ENCODE assay signal across 29 cellular contexts in genomic region chr4:66565796-66566195, GRCh38.
DNase-seq lines count a peak whose midpoint lies in the region; ATAC-seq, FAIRE-seq and TF ChIP-seq lines count a peak whose summit lies in the region.
"Had no signal": no experiment of that assay in that cellular context is flagged by ENCODE, and none has a peak within 500 bp of the region (broad histone marks: within the 10 kb centered on the region; RNA-seq: fewer than 3 reads in every experiment).

No MANE protein-coding gene starts in this region.

- no peak overlapping the region for H3K27ac Mint-ChIP-seq in activated naive CD8-positive, alpha-beta T cell treated with anti-CD3 and anti-CD28 coated beads, Interleukin-2, amount 50 U/mL, for 24 hours
- H3K27ac Mint-ChIP-seq: activated naive CD4-positive, alpha-beta T cell treated with anti-CD3 and anti-CD28 coated beads, Interleukin-2, amount 50 U/mL, for 24 hours; activated T-helper 1 cell treated with anti-CD3 and anti-CD28 coated beads, Interleukin-12 subunit alpha, Interleukin-12 subunit beta, Interleukin-2, Interleukin-4 antibody, amounts not matched to agents 30 ng/mL and 10 ng/mL and 1 ng/mL, durations not matched to agents 14 hours and 24 hours and 36 hours; CD4-positive, alpha-beta T cell had no signal

- TF ChIP-seq RAD21 in A549 (conservative IDR thresholded peaks at IDR 0.05 in 1 of 2, IDR thresholded peaks at IDR 0.05 in 1 of 2), result no peak

- no peak for TF ChIP-seq POLR2A in A549 (IDR thresholded peaks at IDR 0.05; ENCODE audit: low read length)

- H3K36me3 Mint-ChIP-seq in activated naive CD8-positive, alpha-beta T cell treated with anti-CD3 and anti-CD28 coated beads, Interleukin-2, amount 50 U/mL, for 24 hours (ENCODE audit: low read depth), result no peaks in the 10 kb centered on the region
- H3K36me3 Mint-ChIP-seq: activated naive CD4-positive, alpha-beta T cell treated with anti-CD3 and anti-CD28 coated beads, Interleukin-2, amount 50 U/mL, for 24 hours had no signal

- no peaks in the 10 kb centered on the region for H3K79me2 ChIP-seq in Loucy (ENCODE audit: insufficient read depth, low read length)
- no peaks in the 10 kb centered on the region for H3K79me2 ChIP-seq in hepatocyte

- H3K4me1 Mint-ChIP-seq in activated naive CD8-positive, alpha-beta T cell treated with anti-CD3 and anti-CD28 coated beads, Interleukin-2, amount 50 U/mL, for 24 hours, result no peaks in the 10 kb centered on the region
- H3K4me1 Mint-ChIP-seq: activated naive CD4-positive, alpha-beta T cell treated with anti-CD3 and anti-CD28 coated beads, Interleukin-2, amount 50 U/mL, for 24 hours had no signal

- ATAC-seq in A549, result peak in 1 of 2 experiments; percentile 19; a peak in 1 of 6 replicates
- ATAC-seq in activated naive CD8-positive, alpha-beta T cell treated with anti-CD3 and anti-CD28 coated beads, Interleukin-2, amount 50 U/mL, for 24 hours, result no peak
- ATAC-seq: gastroesophageal sphincter, upper lobe of right lung had no signal

- POLR2A ChIA-PET in A549 (lab: Yijun Ruan, JAX), result interaction anchor here (1.4 to 1.8 kb wide), 3 partner anchors 9 to 896 kb away, joined by 4 to 26 read pairs (median 8); partner anchors contain the start of gene EPHA5

- H3K9me3 ChIP-seq in A549 (no peaks in the 10 kb centered on the region), Loucy (ENCODE audit: insufficient read depth, low read depth, low read length) (no peaks in the 10 kb centered on the region), hepatocyte (ENCODE audit: low read depth) (no peaks in the 10 kb centered on the region)
- H3K9me3 ChIP-seq: ascending aorta, gastroesophageal sphincter, upper lobe of right lung had no signal

- H3K4me1 ChIP-seq in A549, result peaks cover 29% of the 10 kb centered on the region
- H3K4me1 ChIP-seq in Loucy (ENCODE audit: insufficient read depth, low read length, poor library complexity, severe bottlenecking), result peaks cover 5% of the 10 kb centered on the region
- peaks cover 5% of the 10 kb centered on the region for H3K4me1 ChIP-seq in hepatocyte (ENCODE audit: insufficient read depth)
- H3K4me1 ChIP-seq: gastroesophageal sphincter, upper lobe of right lung had no signal

- H3K27me3 ChIP-seq in Loucy (ENCODE audit: insufficient read depth, low read length, poor library complexity, severe bottlenecking), result no peaks in the 10 kb centered on the region
- no peaks in the 10 kb centered on the region for H3K27me3 ChIP-seq in hepatocyte
- H3K27me3 ChIP-seq: ascending aorta, gastroesophageal sphincter, upper lobe of right lung had no signal

- intact Hi-C loops in head of caudate nucleus (cut with DNase I), result no loop called here
- intact Hi-C loops in posterior vena cava (cut with DNase I), result no loop called here

- H4K20me1 ChIP-seq in Loucy (ENCODE audit: insufficient read depth, low read length, poor library complexity, severe bottlenecking) (no peaks in the 10 kb centered on the region), hepatocyte (ENCODE audit: insufficient read depth, poor library complexity, severe bottlenecking) (no peaks in the 10 kb centered on the region)

- H3K9ac ChIP-seq in Loucy (ENCODE audit: low read depth, low read length, poor library complexity, severe bottlenecking), result no peak overlapping the region

- H3K4me2 ChIP-seq in A549 (peak overlapping the region; percentile 74), Loucy (ENCODE audit: low read depth, low read length, poor library complexity, severe bottlenecking) (peak overlapping the region; percentile 2), hepatocyte (no peak overlapping the region)

- no peak for FAIRE-seq in A549 (lab: Jason Lieb, UNC)
- FAIRE-seq: small intestine had no signal

- no peak for TF ChIP-seq CTCF in A549 (IDR thresholded peaks at IDR 0.05)
- TF ChIP-seq CTCF in Loucy (conservative IDR thresholded peaks at IDR 0.05; ENCODE audit: low read length), result no peak
- no peak for TF ChIP-seq CTCF in hepatocyte (IDR thresholded peaks at IDR 0.05; ENCODE audit: poor library complexity)

- H3K4me3 ChIP-seq in A549 (peak overlapping the region; percentile 33; the same call in 2 of the 3 replicates), Loucy (ENCODE audit: low read length, poor library complexity, severe bottlenecking) (no peak overlapping the region), hepatocyte (no peak overlapping the region)
- H3K4me3 ChIP-seq: gastroesophageal sphincter, lung, upper lobe of right lung had no signal

- peak in 1 of 2 experiments; percentile 41 for DNase-seq in A549 (ENCODE audit: low read depth in 1 of 2, low spot score in 1 of 2)
- peak; percentile 21 for DNase-seq in astrocyte of the hippocampus (ENCODE audit: low read depth, low spot score)
- no peak for DNase-seq in hepatocyte (ENCODE audit: low spot score)
- no peak for DNase-seq in activated effector memory CD4-positive, alpha-beta T cell treated with Interleukin-2 at 50 U/mL for 16 hours
- DNase-seq in head of caudate nucleus, result no peak
- DNase-seq in posterior vena cava (ENCODE audit: low spot score), result no peak
- no peak for DNase-seq in activated naive CD8-positive, alpha-beta T cell treated with anti-CD3 and anti-CD28 coated beads, Interleukin-2, amount 50 U/mL, for 24 hours
- DNase-seq: activated CD4-positive, alpha-beta T cell treated with anti-CD3 and anti-CD28 coated beads, Interleukin-2, amount 50 U/mL, for 1 hour; CD4-positive, alpha-beta T cell; cerebellar nuclear complex; effector CD4-positive, alpha-beta T cell; Karpas-422; kidney glomerular epithelial cell; NCI-H1048; NCI-H1694 treated with DMSO at 0.1 percent for 48 hours; NCI-H2171; NCI-H69; nucleus accumbens; RPMI8226; small intestine; substantia nigra; upper lobe of right lung had no signal

- no peak overlapping the region for H3K4me3 Mint-ChIP-seq in activated naive CD8-positive, alpha-beta T cell treated with anti-CD3 and anti-CD28 coated beads, Interleukin-2, amount 50 U/mL, for 24 hours
- H3K4me3 Mint-ChIP-seq: activated naive CD4-positive, alpha-beta T cell treated with anti-CD3 and anti-CD28 coated beads, Interleukin-2, amount 50 U/mL, for 24 hours; activated T-helper 1 cell treated with anti-CD3 and anti-CD28 coated beads, Interleukin-12 subunit alpha, Interleukin-12 subunit beta, Interleukin-2, Interleukin-4 antibody, amounts not matched to agents 30 ng/mL and 10 ng/mL and 1 ng/mL, durations not matched to agents 14 hours and 24 hours and 36 hours; CD4-positive, alpha-beta T cell had no signal

- TF ChIP-seq EP300 in A549 (IDR thresholded peaks at IDR 0.05), result no peak

- no peaks in the 10 kb centered on the region for H3K36me3 ChIP-seq in Loucy (ENCODE audit: insufficient read depth, low read length)
- H3K36me3 ChIP-seq in hepatocyte (replicated peaks; ENCODE audit: insufficient read depth, low read depth), result no peaks in the 10 kb centered on the region
- H3K36me3 ChIP-seq: ascending aorta, gastroesophageal sphincter, upper lobe of right lung had no signal

- no peaks in the 10 kb centered on the region for H3K27me3 Mint-ChIP-seq in activated naive CD8-positive, alpha-beta T cell treated with anti-CD3 and anti-CD28 coated beads, Interleukin-2, amount 50 U/mL, for 24 hours
- H3K27me3 Mint-ChIP-seq: activated naive CD4-positive, alpha-beta T cell treated with anti-CD3 and anti-CD28 coated beads, Interleukin-2, amount 50 U/mL, for 24 hours; CD4-positive, alpha-beta T cell had no signal

- H3K27ac ChIP-seq in A549 (peak overlapping the region; percentile 89 to 95), hepatocyte (peak overlapping the region; percentile 80)
- H3K27ac ChIP-seq: 22Rv1, ascending aorta, gastroesophageal sphincter, upper lobe of right lung had no signal

- H2AFZ ChIP-seq in Loucy (ENCODE audit: low read length) (peak overlapping the region; percentile 59; the same call in 1 of the 2 replicates), hepatocyte (no peak overlapping the region)

- H3K9me3 Mint-ChIP-seq in activated naive CD8-positive, alpha-beta T cell treated with anti-CD3 and anti-CD28 coated beads, Interleukin-2, amount 50 U/mL, for 24 hours, result no peaks in the 10 kb centered on the region

- CTCF ChIA-PET in A549 (lab: Yijun Ruan, JAX), result interaction anchor here (0.7 to 0.9 kb wide), 2 partner anchors 65 to 898 kb away, joined by 3 read pairs; no protein-coding TSS in a partner anchor

- H3K9me2 ChIP-seq in Loucy (replicated peaks; ENCODE audit: low read depth, low read length), result no peaks in the 10 kb centered on the region
- no peaks in the 10 kb centered on the region for H3K9me2 ChIP-seq in hepatocyte (replicated peaks; ENCODE audit: insufficient read depth)

- no peaks in the 10 kb centered on the region for H3F3A ChIP-seq in Loucy (ENCODE audit: low read depth)

TF ChIP-seq in A549, 52 proteins besides CTCF, POLR2A, EP300 and RAD21 (continues in another document):
- TF ChIP-seq JUN (IDR thresholded peaks at IDR 0.05) (no peak), EHMT2 (IDR thresholded peaks at IDR 0.05; ENCODE audit: low read depth) (no peak), FOSL2 (IDR thresholded peaks at IDR 0.05) (no peak), FOSL2 (CRISPR knock-in tag; IDR thresholded peaks at IDR 0.05) (no peak; the same call in 1 of the 2 replicates), ELK1 (IDR thresholded peaks at IDR 0.05; ENCODE audit: low read depth, low read length) (no peak), HMGXB4 (CRISPR knock-in tag; IDR thresholded peaks at IDR 0.05; ENCODE audit: borderline replicate concordance) (no peak), RCOR1 (IDR thresholded peaks at IDR 0.05; ENCODE audit: low read depth, low read length) (no peak)
